Comparison of ENCODE assay signal across 15 cellular contexts in the genomic region with DNA sequence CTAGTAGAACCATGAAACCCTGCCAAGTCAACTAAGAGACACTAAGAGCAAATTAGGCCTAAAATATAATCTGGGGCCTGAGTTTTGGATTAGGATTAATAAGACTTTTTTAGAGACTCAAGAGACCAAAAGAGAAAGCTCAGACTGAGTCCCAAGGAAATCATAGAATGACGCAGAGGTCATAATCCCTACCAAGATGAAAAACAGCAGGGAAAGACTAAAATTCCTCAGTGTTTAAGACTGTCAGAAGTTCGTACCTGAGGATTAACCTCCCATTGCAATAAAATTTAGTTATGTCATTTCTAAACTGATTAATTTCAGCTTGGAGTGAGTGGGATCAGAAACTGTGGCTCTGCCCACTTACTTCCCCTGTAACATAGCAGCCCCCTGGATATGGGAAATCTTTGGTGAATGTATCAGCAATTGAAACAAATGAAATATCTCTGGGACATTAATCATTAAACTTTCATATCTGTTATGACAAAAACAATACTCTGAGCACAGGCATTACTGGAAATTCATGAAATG.
DNase-seq lines count a peak whose midpoint lies in the region; ATAC-seq and TF ChIP-seq lines count a peak whose summit lies in the region.
"Had no signal": no experiment of that assay in that cellular context is flagged by ENCODE, and none has a peak within 500 bp of the region (broad histone marks: within the 10 kb centered on the region; RNA-seq: fewer than 3 reads in every experiment).

No MANE protein-coding gene starts in this region.

- H3K27me3 ChIP-seq in RWPE2 (ENCODE audit: insufficient read depth, poor library complexity, severe bottlenecking) = no peaks in the 10 kb centered on the region
- H3K27me3 ChIP-seq: transverse colon had no signal

- H3K4me1 ChIP-seq in RWPE2 (ENCODE audit: insufficient read depth, poor library complexity, severe bottlenecking) = peaks cover 27% of the 10 kb centered on the region

- H3K9me3 ChIP-seq in RWPE2 (ENCODE audit: severe bottlenecking) = no peaks in the 10 kb centered on the region
- H3K9me3 ChIP-seq: transverse colon had no signal

- peaks cover 11% of the 10 kb centered on the region for H3K27me3 Mint-ChIP-seq in activated naive CD8-positive, alpha-beta T cell treated with anti-CD3 and anti-CD28 coated beads, Interleukin-2, amount 50 U/mL, for 24 hours
- H3K27me3 Mint-ChIP-seq in activated naive CD8-positive, alpha-beta T cell treated with anti-CD3 and anti-CD28 coated beads for 36 hours = peaks cover 19% of the 10 kb centered on the region
- peaks cover 5% of the 10 kb centered on the region for H3K27me3 Mint-ChIP-seq in stimulated activated naive CD8-positive, alpha-beta T cell treated with anti-CD3 and anti-CD28 coated beads, Interleukin-15, Interleukin-2, amounts not matched to agents 100 ng/mL and 50 ng/mL, for 24 hours
- H3K27me3 Mint-ChIP-seq: activated CD4-positive, alpha-beta T cell treated with anti-CD3 and anti-CD28 coated beads, Interleukin-2, amount 10 ng/mL, durations not matched to agents 24 days and 14 days had no signal

- no peak for DNase-seq in activated naive CD8-positive, alpha-beta T cell treated with anti-CD3 and anti-CD28 coated beads, Interleukin-2, amount 50 U/mL, for 24 hours
- DNase-seq in activated naive CD8-positive, alpha-beta T cell treated with anti-CD3 and anti-CD28 coated beads for 36 hours = no peak
- no peak for DNase-seq in RWPE2 (ENCODE audit: low spot score)
- peak; percentile 17 for DNase-seq in fibroblast of mammary gland (ENCODE audit: low read depth)
- no peak for DNase-seq in NCI-H2171 (lab: John Stamatoyannopoulos, UW)
- DNase-seq: activated CD4-positive, alpha-beta T cell treated with anti-CD3 and anti-CD28 coated beads, Interleukin-2, amount 10 ng/mL, durations not matched to agents 24 days and 14 days; activated T-cell treated with anti-CD3 and anti-CD28 coated beads for 4 hours; CD8-positive, alpha-beta T cell; NCI-H1930; stimulated activated CD4-positive, alpha-beta T cell treated with anti-CD3 and anti-CD28 coated beads, Interleukin-4, amount 100 ng/mL, for 1 hour; transverse colon had no signal

- no peak overlapping the region for H3K27ac Mint-ChIP-seq in activated naive CD8-positive, alpha-beta T cell treated with anti-CD3 and anti-CD28 coated beads, Interleukin-2, amount 50 U/mL, for 24 hours
- no peak overlapping the region for H3K27ac Mint-ChIP-seq in activated naive CD8-positive, alpha-beta T cell treated with anti-CD3 and anti-CD28 coated beads for 36 hours
- H3K27ac Mint-ChIP-seq in stimulated activated naive CD8-positive, alpha-beta T cell treated with anti-CD3 and anti-CD28 coated beads, Interleukin-15, Interleukin-2, amounts not matched to agents 100 ng/mL and 50 ng/mL, for 24 hours = peak overlapping the region; percentile 7
- H3K27ac Mint-ChIP-seq: CD8-positive, alpha-beta T cell had no signal

- no peaks in the 10 kb centered on the region for H3K36me3 ChIP-seq in RWPE2 (ENCODE audit: low read depth)
- H3K36me3 ChIP-seq: transverse colon had no signal

- H3K27ac ChIP-seq in RWPE2 (ENCODE audit: poor library complexity, severe bottlenecking) = peak overlapping the region; percentile 71
- H3K27ac ChIP-seq: transverse colon had no signal

- no peaks in the 10 kb centered on the region for H3K9me3 Mint-ChIP-seq in activated naive CD8-positive, alpha-beta T cell treated with anti-CD3 and anti-CD28 coated beads, Interleukin-2, amount 50 U/mL, for 24 hours
- no peaks in the 10 kb centered on the region for H3K9me3 Mint-ChIP-seq in activated naive CD8-positive, alpha-beta T cell treated with anti-CD3 and anti-CD28 coated beads for 36 hours
- no peaks in the 10 kb centered on the region for H3K9me3 Mint-ChIP-seq in stimulated activated naive CD8-positive, alpha-beta T cell treated with anti-CD3 and anti-CD28 coated beads, Interleukin-15, Interleukin-2, amounts not matched to agents 100 ng/mL and 50 ng/mL, for 24 hours
- H3K9me3 Mint-ChIP-seq: CD8-positive, alpha-beta T cell; neural crest cell had no signal

- H3K36me3 Mint-ChIP-seq in activated naive CD8-positive, alpha-beta T cell treated with anti-CD3 and anti-CD28 coated beads, Interleukin-2, amount 50 U/mL, for 24 hours (ENCODE audit: low read depth) = no peaks in the 10 kb centered on the region
- no peaks in the 10 kb centered on the region for H3K36me3 Mint-ChIP-seq in activated naive CD8-positive, alpha-beta T cell treated with anti-CD3 and anti-CD28 coated beads for 36 hours
- no peaks in the 10 kb centered on the region for H3K36me3 Mint-ChIP-seq in stimulated activated naive CD8-positive, alpha-beta T cell treated with anti-CD3 and anti-CD28 coated beads, Interleukin-15, Interleukin-2, amounts not matched to agents 100 ng/mL and 50 ng/mL, for 24 hours (ENCODE audit: low read depth)
- H3K36me3 Mint-ChIP-seq: CD8-positive, alpha-beta T cell had no signal

- no peak overlapping the region for H3K4me3 ChIP-seq in RWPE2 (ENCODE audit: severe bottlenecking)
- no peak overlapping the region for H3K4me3 ChIP-seq in fibroblast of mammary gland (ENCODE audit: control insufficient read depth, low read depth, low read length)
- H3K4me3 ChIP-seq: transverse colon had no signal

- no peak overlapping the region for H3K4me3 Mint-ChIP-seq in activated naive CD8-positive, alpha-beta T cell treated with anti-CD3 and anti-CD28 coated beads, Interleukin-2, amount 50 U/mL, for 24 hours
- H3K4me3 Mint-ChIP-seq in activated naive CD8-positive, alpha-beta T cell treated with anti-CD3 and anti-CD28 coated beads for 36 hours = no peak overlapping the region
- H3K4me3 Mint-ChIP-seq in stimulated activated naive CD8-positive, alpha-beta T cell treated with anti-CD3 and anti-CD28 coated beads, Interleukin-15, Interleukin-2, amounts not matched to agents 100 ng/mL and 50 ng/mL, for 24 hours = no peak overlapping the region
- H3K4me3 Mint-ChIP-seq: activated CD4-positive, alpha-beta T cell treated with anti-CD3 and anti-CD28 coated beads, Interleukin-2, amount 10 ng/mL, durations not matched to agents 24 days and 14 days; CD8-positive, alpha-beta T cell; neural crest cell had no signal

- ATAC-seq in activated naive CD8-positive, alpha-beta T cell treated with anti-CD3 and anti-CD28 coated beads, Interleukin-2, amount 50 U/mL, for 24 hours = peak; percentile 24
- ATAC-seq in RWPE2 (ENCODE audit: low read depth) (no peak), HG02798 (IDR thresholded peaks at IDR 0.05; ENCODE audit: poor library complexity, unreplicated experiment) (no peak), HG03039 (IDR thresholded peaks at IDR 0.05; ENCODE audit: unreplicated experiment) (no peak)
- ATAC-seq: CD8-positive, alpha-beta T cell had no signal

- TF ChIP-seq CTCF in RWPE2 (IDR thresholded peaks at IDR 0.05; ENCODE audit: poor library complexity, severe bottlenecking) (no peak), fibroblast of mammary gland (conservative IDR thresholded peaks at IDR 0.05; ENCODE audit: control insufficient read depth, insufficient read depth, low read depth, low read length) (no peak)

- H3K4me1 Mint-ChIP-seq in activated naive CD8-positive, alpha-beta T cell treated with anti-CD3 and anti-CD28 coated beads, Interleukin-2, amount 50 U/mL, for 24 hours = peaks cover 12% of the 10 kb centered on the region
- H3K4me1 Mint-ChIP-seq in activated naive CD8-positive, alpha-beta T cell treated with anti-CD3 and anti-CD28 coated beads for 36 hours = peaks cover 5% of the 10 kb centered on the region
- peaks cover 13% of the 10 kb centered on the region for H3K4me1 Mint-ChIP-seq in stimulated activated naive CD8-positive, alpha-beta T cell treated with anti-CD3 and anti-CD28 coated beads, Interleukin-15, Interleukin-2, amounts not matched to agents 100 ng/mL and 50 ng/mL, for 24 hours (ENCODE audit: low read depth)
- H3K4me1 Mint-ChIP-seq: neural crest cell had no signal
